Comparison of ENCODE assay signal across 9 cellular contexts in the genomic region with DNA sequence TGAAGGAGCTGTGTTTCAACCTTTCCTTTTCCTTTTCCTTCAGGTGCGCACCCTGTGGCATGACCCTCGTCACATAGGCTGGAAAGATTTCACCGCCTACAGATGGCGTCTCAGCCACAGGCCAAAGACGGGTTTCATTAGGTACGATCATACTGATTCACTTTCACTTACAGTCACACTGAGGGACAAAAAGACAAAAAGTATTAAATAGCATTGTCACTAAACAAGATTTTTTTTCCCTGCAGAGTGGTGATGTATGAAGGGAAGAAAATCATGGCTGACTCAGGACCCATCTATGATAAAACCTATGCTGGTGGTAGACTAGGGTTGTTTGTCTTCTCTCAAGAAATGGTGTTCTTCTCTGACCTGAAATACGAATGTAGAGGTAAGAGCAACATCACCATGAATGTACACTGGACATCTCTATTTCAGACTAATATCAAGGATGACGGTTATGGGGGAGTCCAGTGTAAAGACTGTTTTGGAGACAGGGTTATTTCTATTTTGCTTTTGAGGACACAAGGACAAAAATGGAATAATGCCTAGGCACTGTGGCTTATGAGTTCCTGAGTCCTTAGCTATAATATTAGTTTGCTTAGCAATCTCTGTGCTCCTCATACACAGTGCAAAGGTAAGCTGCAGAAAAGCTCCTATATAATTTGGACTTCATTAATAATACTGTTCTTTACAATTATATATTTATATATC. TPM values are rescaled to one million over a fixed set of nuclear protein-coding genes. Genes with fewer than 3 reads are reported as not detected.
DNase-seq lines count a peak whose midpoint lies in the region; ATAC-seq and TF ChIP-seq lines count a peak whose summit lies in the region.
"Had no signal": no experiment of that assay in that cellular context is flagged by ENCODE, and none has a peak within 500 bp of the region (broad histone marks: within the 10 kb centered on the region; RNA-seq: fewer than 3 reads in every experiment).

No MANE protein-coding gene starts in this region.

- H2AFZ ChIP-seq in ACC112 (ENCODE audit: low read length, unreplicated experiment), result no peak overlapping the region

- H3K4me3 ChIP-seq in ACC112 (ENCODE audit: low read depth, low read length) (no peak overlapping the region), gastroesophageal sphincter (no peak overlapping the region), SJCRH30 (no peak overlapping the region)

- H3K4me1 ChIP-seq in ACC112 (ENCODE audit: control insufficient read depth, insufficient read depth, low read length, unreplicated experiment) (peaks cover 39% of the 10 kb centered on the region), gastroesophageal sphincter (peaks cover 4 to 71% (median 5%) of the 10 kb centered on the region in 3 donors), SJCRH30 (no peaks in the 10 kb centered on the region)

- H3K36me3 ChIP-seq in ACC112 (ENCODE audit: insufficient read depth, low read length) (peaks cover 67% of the 10 kb centered on the region), gastroesophageal sphincter (peaks cover 0 to 69% of the 10 kb centered on the region in 2 donors), SJCRH30 (peaks cover 73% of the 10 kb centered on the region)

- H3K36me3 Mint-ChIP-seq in activated T-helper 17 cell treated with anti-CD3 and anti-CD28 coated beads, Interleukin-2, amount 50 U/mL, for 72 hours (ENCODE audit: low read depth), result peaks cover 15% of the 10 kb centered on the region
- no peaks in the 10 kb centered on the region for H3K36me3 Mint-ChIP-seq in glutamatergic neuron (ENCODE audit: unreplicated experiment)

- H3K27ac ChIP-seq in ACC112 (ENCODE audit: low read depth, low read length), result peak overlapping the region; percentile 13; the same call in 1 of the 2 replicates
- H3K27ac ChIP-seq in gastroesophageal sphincter, result peak overlapping the region; percentile 15 to 55 (median 32)
- no peak overlapping the region for H3K27ac ChIP-seq in SJCRH30

- H3K4me3 Mint-ChIP-seq in activated T-helper 17 cell treated with anti-CD3 and anti-CD28 coated beads, Interleukin-2, amount 50 U/mL, for 72 hours, result peak overlapping the region; percentile 48
- H3K4me3 Mint-ChIP-seq in glutamatergic neuron (ENCODE audit: unreplicated experiment), result no peak overlapping the region

- peaks cover 5% of the 10 kb centered on the region for H3K4me1 Mint-ChIP-seq in activated T-helper 17 cell treated with anti-CD3 and anti-CD28 coated beads, Interleukin-2, amount 50 U/mL, for 72 hours
- H3K4me1 Mint-ChIP-seq in glutamatergic neuron (ENCODE audit: low read depth, unreplicated experiment), result no peaks in the 10 kb centered on the region

- H3K79me2 ChIP-seq in ACC112 (ENCODE audit: control insufficient read depth, insufficient read depth, low read length, unreplicated experiment), result no peaks in the 10 kb centered on the region

- H3K9me3 Mint-ChIP-seq in activated T-helper 17 cell treated with anti-CD3 and anti-CD28 coated beads, Interleukin-2, amount 50 U/mL, for 72 hours, result no peaks in the 10 kb centered on the region
- H3K9me3 Mint-ChIP-seq in glutamatergic neuron (ENCODE audit: unreplicated experiment), result no peaks in the 10 kb centered on the region

- TF ChIP-seq CTCF in GM10248 (IDR thresholded peaks at IDR 0.05; ENCODE audit: control extremely low read depth, extremely low read depth, low read depth, missing control alignments) (peak; percentile 28), gastroesophageal sphincter (IDR thresholded peaks at IDR 0.05) (peak in 1 of 4 experiments; percentile 10), glutamatergic neuron (IDR thresholded peaks at IDR 0.05; ENCODE audit: partially characterized antibody, unreplicated experiment) (no peak)

- CTCF ChIA-PET in GM10248 (lab: Yijun Ruan, JAX), result interaction anchor here (0.9 to 4.0 kb wide), 6 partner anchors 11 to 681 kb away, joined by 3 to 18 read pairs (median 6); a partner anchor contains a TSS

- H3K27me3 Mint-ChIP-seq in activated T-helper 17 cell treated with anti-CD3 and anti-CD28 coated beads, Interleukin-2, amount 50 U/mL, for 72 hours, result no peaks in the 10 kb centered on the region
- H3K27me3 Mint-ChIP-seq in glutamatergic neuron (ENCODE audit: unreplicated experiment), result no peaks in the 10 kb centered on the region

- ATAC-seq in activated T-helper 17 cell treated with anti-CD3 and anti-CD28 coated beads, Interleukin-2, amount 50 U/mL, for 72 hours (replicated peaks), result peak; percentile 91
- ATAC-seq in gastroesophageal sphincter, result no peak
- no peak for ATAC-seq in GM21447 (IDR thresholded peaks at IDR 0.05; ENCODE audit: unreplicated experiment)
- ATAC-seq in HG03039 (IDR thresholded peaks at IDR 0.05; ENCODE audit: unreplicated experiment), result no peak

- H3K9me3 ChIP-seq in gastroesophageal sphincter, result no peaks in the 10 kb centered on the region
- no peaks in the 10 kb centered on the region for H3K9me3 ChIP-seq in SJCRH30 (replicated peaks)

- 53 to 76% methylated on average over 8 of the region's 8 CpGs for WGBS in gastroesophageal sphincter (ENCODE audit: low coverage in 1 of 2), 2 donors

- no peaks in the 10 kb centered on the region for H3K27me3 ChIP-seq in ACC112 (ENCODE audit: insufficient read depth, low read length)
- no peaks in the 10 kb centered on the region for H3K27me3 ChIP-seq in gastroesophageal sphincter
- H3K27me3 ChIP-seq in SJCRH30, result no peaks in the 10 kb centered on the region

- POLR2A ChIA-PET in GM10248 (lab: Yijun Ruan, JAX), result no interaction called here

- no peak for TF ChIP-seq EP300 in gastroesophageal sphincter (IDR thresholded peaks at IDR 0.05)

- TF ChIP-seq POLR2A in gastroesophageal sphincter (IDR thresholded peaks at IDR 0.05), result no peak

- H3K27ac Mint-ChIP-seq in activated T-helper 17 cell treated with anti-CD3 and anti-CD28 coated beads, Interleukin-2, amount 50 U/mL, for 72 hours, result peak overlapping the region; percentile 46
- no peak overlapping the region for H3K27ac Mint-ChIP-seq in glutamatergic neuron (ENCODE audit: unreplicated experiment)

- DNase-seq in GM10248 (ENCODE audit: extremely low spot score) (no peak), glutamatergic neuron (no peak), SJCRH30 (no peak)
- DNase-seq: cerebellar nuclear complex had no signal

RNA-seq across cellular contexts. Expression of a gene that starts 13.3 kb away (rescaled TPM):
- 1 to 10 TPM in 1 of 2 donors, under 1 TPM in 1; 0.66 to 3.5 TPM for total RNA-seq in activated T-helper 17 cell treated with anti-CD3 and anti-CD28 coated beads, Interleukin-2, amount 50 U/mL, for 72 hours
- total RNA-seq in gastroesophageal sphincter (1,000 to 10,000 TPM in 1 of 4 donors, 100 to 1,000 TPM in 3; 183 to 1,645 (median 277) TPM), glutamatergic neuron (ENCODE audit: unreplicated experiment) (0.83 TPM)
- total RNA-seq in SJCRH30 (2014; rRNA removed; shearing (Covaris generic)), result 24.3 and 24.4 TPM in 2 replicates
